Comparison of ENCODE assay signal across 34 cellular contexts in the genomic region with DNA sequence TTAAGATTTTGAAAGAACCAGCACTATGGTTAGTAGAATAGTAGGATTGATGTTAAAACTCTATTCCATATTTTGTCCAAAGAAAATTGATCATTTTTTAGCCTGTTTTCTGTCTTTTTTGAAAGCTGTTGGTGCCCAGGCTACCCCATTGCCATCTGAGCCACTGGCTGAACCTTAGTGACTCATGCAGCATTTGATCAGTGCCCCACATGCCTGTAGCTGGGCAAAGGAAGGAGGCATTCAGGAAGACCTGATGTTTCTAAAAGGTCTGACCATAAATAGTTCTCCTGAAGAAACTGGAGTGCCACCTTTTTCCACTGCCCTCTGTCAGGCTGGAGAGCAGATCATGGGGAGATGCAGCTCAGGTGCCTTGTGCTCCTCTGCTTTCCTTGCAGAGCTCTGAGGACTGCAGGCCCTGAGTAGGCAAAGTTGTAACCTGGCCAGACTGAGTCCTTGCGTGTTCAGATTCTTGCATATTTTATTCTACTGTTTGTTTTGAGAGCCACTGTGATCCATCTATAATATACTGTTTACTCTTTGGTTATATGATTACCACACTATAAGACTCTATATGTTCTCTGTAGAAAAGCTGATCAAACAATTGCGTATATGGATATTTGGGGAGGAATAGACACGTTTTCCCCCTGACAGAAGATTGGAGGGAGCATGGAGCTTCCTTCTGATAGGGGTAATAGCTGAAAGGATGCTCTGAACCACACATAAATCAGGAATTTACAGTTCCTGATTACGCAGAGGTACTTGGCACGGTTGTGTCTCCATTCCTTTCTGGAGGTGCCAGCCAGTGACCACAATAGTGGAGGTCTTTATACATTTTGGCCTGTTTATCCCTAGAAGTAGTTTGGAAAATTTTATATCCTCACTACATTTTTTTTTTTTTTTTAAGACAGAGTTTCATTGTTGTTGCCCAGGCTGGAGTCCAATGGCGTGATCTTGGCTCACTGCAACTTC. TPM values are rescaled to one million over a fixed set of nuclear protein-coding genes. Genes with fewer than 3 reads are reported as not detected.
DNase-seq lines count a peak whose midpoint lies in the region; ATAC-seq, FAIRE-seq and TF ChIP-seq lines count a peak whose summit lies in the region.
"Had no signal": no experiment of that assay in that cellular context is flagged by ENCODE, and none has a peak within 500 bp of the region (broad histone marks: within the 10 kb centered on the region; RNA-seq: fewer than 3 reads in every experiment).

No MANE protein-coding gene starts in this region.

- peak overlapping the region; percentile 4 for H3K4me2 ChIP-seq in astrocyte (ENCODE audit: low read length)

- H3K27ac ChIP-seq in breast epithelium, result peak overlapping the region in 1 of 2 donors; percentile 17
- H3K27ac ChIP-seq in astrocyte (ENCODE audit: low read depth, low read length), result peak overlapping the region; percentile 12
- no peak overlapping the region for H3K27ac ChIP-seq in foreskin keratinocyte
- H3K27ac ChIP-seq: ascending aorta had no signal

- no peaks in the 10 kb centered on the region for H3K27me3 Mint-ChIP-seq in MCF 10A (ENCODE audit: insufficient read depth, unreplicated experiment)
- H3K27me3 Mint-ChIP-seq in astrocyte (ENCODE audit: low read depth, unreplicated experiment), result no peaks in the 10 kb centered on the region
- no peaks in the 10 kb centered on the region for H3K27me3 Mint-ChIP-seq in activated CD4-positive, alpha-beta T cell treated with anti-CD3 and anti-CD28 coated beads, Interleukin-2, amount 10 ng/mL, durations not matched to agents 24 days and 14 days
- H3K27me3 Mint-ChIP-seq: activated naive CD8-positive, alpha-beta T cell treated with anti-CD3 and anti-CD28 coated beads, Interleukin-2, amount 10 ng/mL, durations not matched to agents 7 days and 5 days; natural killer cell treated with Interleukin-12 subunit alpha and Interleukin-12 subunit beta and Interleukin-15 and Interleukin-18, amount 100 ng/mL, for 72 hours had no signal

- no peaks in the 10 kb centered on the region for H4K20me1 ChIP-seq in astrocyte (ENCODE audit: insufficient read depth, low read length)

- H3K27ac Mint-ChIP-seq in MCF 10A (ENCODE audit: low read depth, unreplicated experiment) (no peak overlapping the region), astrocyte (ENCODE audit: unreplicated experiment) (no peak overlapping the region)
- H3K27ac Mint-ChIP-seq in activated CD4-positive, alpha-beta T cell treated with anti-CD3 and anti-CD28 coated beads, Interleukin-2, amount 10 ng/mL, durations not matched to agents 24 days and 14 days, result no peak overlapping the region
- H3K27ac Mint-ChIP-seq: activated naive CD8-positive, alpha-beta T cell treated with anti-CD3 and anti-CD28 coated beads, Interleukin-2, amount 10 ng/mL, durations not matched to agents 7 days and 5 days; natural killer cell treated with Interleukin-12 subunit alpha and Interleukin-12 subunit beta and Interleukin-15 and Interleukin-18, amount 100 ng/mL, for 72 hours; stimulated activated effector memory CD8-positive, alpha-beta T cell treated with anti-CD3 and anti-CD28 coated beads, Interleukin-12 subunit alpha, Interleukin-12 subunit beta, amount 100 ng/mL, for 72 hours had no signal

- H3K9me3 Mint-ChIP-seq in MCF 10A (ENCODE audit: unreplicated experiment) (no peaks in the 10 kb centered on the region), astrocyte (ENCODE audit: unreplicated experiment) (no peaks in the 10 kb centered on the region)
- no peaks in the 10 kb centered on the region for H3K9me3 Mint-ChIP-seq in activated CD4-positive, alpha-beta T cell treated with anti-CD3 and anti-CD28 coated beads, Interleukin-2, amount 10 ng/mL, durations not matched to agents 24 days and 14 days
- H3K9me3 Mint-ChIP-seq: activated naive CD8-positive, alpha-beta T cell treated with anti-CD3 and anti-CD28 coated beads, Interleukin-2, amount 10 ng/mL, durations not matched to agents 7 days and 5 days; natural killer cell treated with Interleukin-12 subunit alpha and Interleukin-12 subunit beta and Interleukin-15 and Interleukin-18, amount 100 ng/mL, for 72 hours; stimulated activated effector memory CD8-positive, alpha-beta T cell treated with anti-CD3 and anti-CD28 coated beads, Interleukin-12 subunit alpha, Interleukin-12 subunit beta, amount 100 ng/mL, for 72 hours had no signal

- H3K79me2 ChIP-seq in astrocyte (ENCODE audit: insufficient read depth, low read length), result peaks cover 19% of the 10 kb centered on the region

- no peak overlapping the region for H2AFZ ChIP-seq in astrocyte (ENCODE audit: low read depth, low read length)

- no peaks in the 10 kb centered on the region for H3K4me1 ChIP-seq in breast epithelium
- H3K4me1 ChIP-seq in astrocyte (ENCODE audit: insufficient read depth, low read length), result peaks cover 26% of the 10 kb centered on the region
- no peaks in the 10 kb centered on the region for H3K4me1 ChIP-seq in foreskin keratinocyte
- H3K4me1 ChIP-seq: ascending aorta had no signal

- TF ChIP-seq POLR2A in breast epithelium (IDR thresholded peaks at IDR 0.05), result no peak

- intact Hi-C loops in MCF 10A (cut with micrococcal nuclease), result no loop called here
- intact Hi-C loops in breast epithelium (cut with DNase I; ENCODE audit: low total_unique reads), result loop anchor here (5.0 kb wide), 1 partner anchor 986 kb away; no protein-coding TSS in a partner anchor
- intact Hi-C loops in activated CD4-positive, alpha-beta T cell treated with anti-CD3 and anti-CD28 coated beads, Interleukin-2, amount 10 ng/mL, durations not matched to agents 24 days and 14 days (cut with micrococcal nuclease), result no loop called here

- POLR2A ChIA-PET in MCF 10A (lab: Yijun Ruan, JAX), result interaction anchor here (0.6 kb wide), 1 partner anchor 10 kb away, joined by 3 read pairs; no protein-coding TSS in a partner anchor

- H3K36me3 Mint-ChIP-seq in MCF 10A (ENCODE audit: insufficient read depth, unreplicated experiment), result peaks cover 27% of the 10 kb centered on the region
- peaks cover 2% of the 10 kb centered on the region for H3K36me3 Mint-ChIP-seq in astrocyte (ENCODE audit: low read depth, unreplicated experiment)
- H3K36me3 Mint-ChIP-seq in activated CD4-positive, alpha-beta T cell treated with anti-CD3 and anti-CD28 coated beads, Interleukin-2, amount 10 ng/mL, durations not matched to agents 24 days and 14 days (ENCODE audit: low read depth), result peaks cover 13% of the 10 kb centered on the region
- H3K36me3 Mint-ChIP-seq: natural killer cell treated with Interleukin-12 subunit alpha and Interleukin-12 subunit beta and Interleukin-15 and Interleukin-18, amount 100 ng/mL, for 72 hours had no signal

- no peak for FAIRE-seq in astrocyte (lab: Jason Lieb, UNC)

- no peak overlapping the region for H3K9ac ChIP-seq in astrocyte (ENCODE audit: low read length)

- no peaks in the 10 kb centered on the region for H3K27me3 ChIP-seq in breast epithelium
- H3K27me3 ChIP-seq in astrocyte (ENCODE audit: insufficient read depth, low read length), result no peaks in the 10 kb centered on the region
- no peaks in the 10 kb centered on the region for H3K27me3 ChIP-seq in foreskin keratinocyte
- H3K27me3 ChIP-seq: ascending aorta had no signal

- no peaks in the 10 kb centered on the region for H3K9me3 ChIP-seq in breast epithelium
- H3K9me3 ChIP-seq in astrocyte (ENCODE audit: insufficient read depth, low read depth, low read length), result no peaks in the 10 kb centered on the region
- H3K9me3 ChIP-seq: ascending aorta had no signal

- DNase-seq in MCF 10A (ENCODE audit: unreplicated experiment) (peak; percentile 12), breast epithelium (ENCODE audit: low spot score in 2 of 2) (no peak), astrocyte (ENCODE audit: low read depth) (peak; percentile 77), foreskin keratinocyte (no peak), GF-D8 (lab: John Stamatoyannopoulos, UW) (no peak), DMS53 treated with DMSO at 0.1 percent for 48 hours (lab: John Stamatoyannopoulos, UW; ENCODE audit: unreplicated experiment) (no peak)
- no peak for DNase-seq in activated CD4-positive, alpha-beta T cell treated with anti-CD3 and anti-CD28 coated beads, Interleukin-2, amount 10 ng/mL, durations not matched to agents 24 days and 14 days
- DNase-seq: 8988T; activated CD4-positive, alpha-beta T cell treated with anti-CD3 and anti-CD28 coated beads for 48 hours; activated CD8-positive, alpha-beta memory T cell treated with anti-CD3 and anti-CD28 coated beads for 24 hours; activated effector memory CD4-positive, alpha-beta T cell treated with Interleukin-2 at 50 U/mL for 16 hours; activated naive CD8-positive, alpha-beta T cell treated with anti-CD3 and anti-CD28 coated beads, Interleukin-2, amount 10 ng/mL, durations not matched to agents 7 days and 5 days; DND-41; GOT3; hypothalamus; KBM-7; left cardiac atrium; NCI-H1417 treated with DMSO at 0.1 percent for 48 hours; NCI-H2029 treated with DMSO at 0.1 percent for 48 hours; NCI-H2227 treated with DMSO at 0.1 percent for 48 hours; SIG-M5; T1000 had no signal

- CTCF ChIA-PET in MCF 10A (lab: Yijun Ruan, JAX), result interaction anchor here (1.1 to 1.3 kb wide), 3 partner anchors 10 to 1223 kb away, joined by 3 to 5 read pairs (median 3); no protein-coding TSS in a partner anchor

- no TSS peak for BruUV-seq in MCF 10A (replicated peaks; lab: Mats Ljungman, UMichigan)

- no peak overlapping the region for H3K4me3 Mint-ChIP-seq in MCF 10A (ENCODE audit: unreplicated experiment)
- H3K4me3 Mint-ChIP-seq in astrocyte (ENCODE audit: unreplicated experiment), result no peak overlapping the region
- H3K4me3 Mint-ChIP-seq in activated CD4-positive, alpha-beta T cell treated with anti-CD3 and anti-CD28 coated beads, Interleukin-2, amount 10 ng/mL, durations not matched to agents 24 days and 14 days, result no peak overlapping the region
- H3K4me3 Mint-ChIP-seq: activated naive CD8-positive, alpha-beta T cell treated with anti-CD3 and anti-CD28 coated beads, Interleukin-2, amount 10 ng/mL, durations not matched to agents 7 days and 5 days; natural killer cell treated with Interleukin-12 subunit alpha and Interleukin-12 subunit beta and Interleukin-15 and Interleukin-18, amount 100 ng/mL, for 72 hours; stimulated activated effector memory CD8-positive, alpha-beta T cell treated with anti-CD3 and anti-CD28 coated beads, Interleukin-12 subunit alpha, Interleukin-12 subunit beta, amount 100 ng/mL, for 72 hours had no signal

- TF ChIP-seq CTCF in MCF 10A (IDR thresholded peaks at IDR 0.05; ENCODE audit: unreplicated experiment) (no peak), breast epithelium (IDR thresholded peaks at IDR 0.05) (no peak), astrocyte (IDR thresholded peaks at IDR 0.05; ENCODE audit: insufficient read depth, low read depth, low read length) (no peak), foreskin keratinocyte (conservative IDR thresholded peaks at IDR 0.05) (no peak)

- ATAC-seq in foreskin keratinocyte, result peak; percentile 53
- ATAC-seq in HG02798 (IDR thresholded peaks at IDR 0.05; ENCODE audit: poor library complexity, unreplicated experiment), result no peak
- ATAC-seq: left cardiac atrium; natural killer cell treated with Interleukin-12 subunit alpha and Interleukin-12 subunit beta and Interleukin-15 and Interleukin-18, amount 100 ng/mL, for 72 hours; Panc1; stimulated activated effector memory CD8-positive, alpha-beta T cell treated with anti-CD3 and anti-CD28 coated beads, Interleukin-12 subunit alpha, Interleukin-12 subunit beta, amount 100 ng/mL, for 72 hours had no signal

- no peak overlapping the region for H3K4me3 ChIP-seq in breast epithelium
- H3K4me3 ChIP-seq in astrocyte (ENCODE audit: insufficient read depth, low read depth, low read length), result no peak overlapping the region
- H3K4me3 ChIP-seq: ascending aorta, lung had no signal

- H3K4me1 Mint-ChIP-seq in MCF 10A (ENCODE audit: insufficient read depth, unreplicated experiment) (peaks cover 12% of the 10 kb centered on the region), astrocyte (ENCODE audit: low read depth, unreplicated experiment) (peaks cover 9% of the 10 kb centered on the region)
- peaks cover 3% of the 10 kb centered on the region for H3K4me1 Mint-ChIP-seq in activated CD4-positive, alpha-beta T cell treated with anti-CD3 and anti-CD28 coated beads, Interleukin-2, amount 10 ng/mL, durations not matched to agents 24 days and 14 days

- no peaks in the 10 kb centered on the region for H3K36me3 ChIP-seq in breast epithelium
- no peaks in the 10 kb centered on the region for H3K36me3 ChIP-seq in astrocyte (ENCODE audit: insufficient read depth, low read length)

RNA-seq across cellular contexts. Expression of gene GJD4, which starts 48.9 kb away (rescaled TPM):
- total RNA-seq in MCF 10A (2022) (not detected in 2 replicates), breast epithelium (not detected), astrocyte (not detected in 2 replicates), foreskin keratinocyte (not detected in 2 replicates)
- polyA plus RNA-seq in foreskin keratinocyte, result not detected in 2 replicates
- total RNA-seq in activated CD4-positive, alpha-beta T cell treated with anti-CD3 and anti-CD28 coated beads, Interleukin-2, amount 10 ng/mL, durations not matched to agents 24 days and 14 days, result not detected in 2 replicates
- total RNA-seq: activated naive CD8-positive, alpha-beta T cell treated with anti-CD3 and anti-CD28 coated beads, Interleukin-2, amount 10 ng/mL, durations not matched to agents 7 days and 5 days; ascending aorta; dermis microvascular lymphatic vessel endothelial cell; left cardiac atrium; lung; mucosa of gallbladder; natural killer cell treated with Interleukin-12 subunit alpha and Interleukin-12 subunit beta and Interleukin-15 and Interleukin-18, amount 100 ng/mL, for 72 hours; omental fat pad; subcutaneous adipose tissue; urinary bladder had no signal
- polyA plus RNA-seq: fibroblast of lung, urinary bladder had no signal

Comparison
In these comparisons a context has a peak if more than half of its experiments do, and no peak if none do; other contexts are left out.
1. DNase-seq: peak in MCF 10A (single experiment) and astrocyte (single experiment); none in breast epithelium (0 of 2), foreskin keratinocyte (0 of 2), GF-D8 (single experiment), DMS53 treated with DMSO at 0.1 percent for 48 hours (single experiment) and activated CD4-positive, alpha-beta T cell treated with anti-CD3 and anti-CD28 coated beads, Interleukin-2, amount 10 ng/mL, durations not matched to agents 24 days and 14 days (single experiment).